15 cellular contexts compared by ENCODE assay signal in the genomic region with DNA sequence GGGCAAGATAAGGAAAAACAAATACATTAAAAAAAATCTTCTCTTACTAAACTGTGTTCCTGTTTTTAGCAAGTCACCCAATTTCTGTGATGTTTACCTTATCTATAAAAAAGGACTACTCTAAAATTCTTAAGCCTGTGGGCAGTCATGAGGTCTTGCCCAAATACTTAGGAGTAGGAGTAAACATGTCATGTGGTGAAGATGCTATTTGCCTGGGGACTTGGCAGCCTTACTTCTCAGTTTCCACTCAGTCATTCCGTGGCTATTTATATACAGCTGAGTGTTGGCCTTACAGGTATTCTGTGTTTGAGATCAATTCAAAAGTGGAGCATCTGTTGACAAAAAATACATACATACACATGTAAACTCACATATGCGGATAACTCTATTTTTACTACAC.
DNase-seq lines count a peak whose midpoint lies in the region; ATAC-seq, FAIRE-seq and TF ChIP-seq lines count a peak whose summit lies in the region.
"Had no signal": no experiment of that assay in that cellular context is flagged by ENCODE, and none has a peak within 500 bp of the region (broad histone marks: within the 10 kb centered on the region; RNA-seq: fewer than 3 reads in every experiment).

No MANE protein-coding gene starts in this region.

- no peak overlapping the region for H3K4me2 ChIP-seq in MM.1S (ENCODE audit: low read depth, low read length)
- H3K4me2 ChIP-seq in endothelial cell of umbilical vein (ENCODE audit: insufficient read depth, low read length): no peak overlapping the region
- H3K4me2 ChIP-seq in osteoblast (ENCODE audit: insufficient read depth, low read length): no peak overlapping the region

- TF ChIP-seq POLR2A in endothelial cell of umbilical vein (IDR thresholded peaks at IDR 0.05; ENCODE audit: low read depth, low read length): no peak

- FAIRE-seq in endothelial cell of umbilical vein (lab: Jason Lieb, UNC): peak; percentile 28

- H3K4me3 ChIP-seq in CD4-positive, alpha-beta memory T cell (ENCODE audit: low read length in 2 of 2): no peak overlapping the region
- H3K4me3 ChIP-seq in MM.1S (ENCODE audit: low read length) (no peak overlapping the region), endothelial cell of umbilical vein (replicated peaks in 1 of 3; ENCODE audit: insufficient read depth in 1 of 3, low read depth in 1 of 3, low read length in 3 of 3) (no peak overlapping the region), osteoblast (ENCODE audit: insufficient read depth, low read length) (no peak overlapping the region)
- H3K4me3 ChIP-seq: SJCRH30 had no signal

- H3K9ac ChIP-seq in MM.1S (ENCODE audit: low read length) (no peak overlapping the region), endothelial cell of umbilical vein (replicated peaks; ENCODE audit: extremely low read depth, insufficient read depth, low read length) (no peak overlapping the region)

- H3K27me3 Mint-ChIP-seq in CD4-positive, alpha-beta memory T cell: no peaks in the 10 kb centered on the region
- no peaks in the 10 kb centered on the region for H3K27me3 Mint-ChIP-seq in stimulated activated memory B cell treated with anti-CD40 and anti-IgM and Interleukin-4, amounts not matched to agents 10 μg/mL and 1 μg/mL and 100 μg/mL, for 72 hours
- H3K27me3 Mint-ChIP-seq: activated naive CD8-positive, alpha-beta T cell; dendritic cell treated with granulocyte-macrophage colony-stimulating factor and Interleukin-4, amounts not matched to agents 40 ng/mL and 50 ng/mL, for 4 days had no signal

- BruUV-seq in endothelial cell of umbilical vein (replicated peaks; lab: Mats Ljungman, UMichigan): no TSS peak

- H3K4me1 Mint-ChIP-seq in CD4-positive, alpha-beta memory T cell: peaks cover 0 to 16% (median 4%) of the 10 kb centered on the region in 4 donors
- H3K4me1 Mint-ChIP-seq in stimulated activated memory B cell treated with anti-CD40 and anti-IgM and Interleukin-4, amounts not matched to agents 10 μg/mL and 1 μg/mL and 100 μg/mL, for 72 hours: no peaks in the 10 kb centered on the region
- H3K4me1 Mint-ChIP-seq: WTC11 had no signal

- no peaks in the 10 kb centered on the region for H3K9me3 ChIP-seq in CD4-positive, alpha-beta memory T cell (ENCODE audit: control insufficient read depth in 1 of 2, low read length in 2 of 2)
- no peaks in the 10 kb centered on the region for H3K9me3 ChIP-seq in MM.1S (replicated peaks; ENCODE audit: insufficient read depth, low read length)
- H3K9me3 ChIP-seq in endothelial cell of umbilical vein (replicated peaks; ENCODE audit: control insufficient read depth, insufficient read depth, low read length): no peaks in the 10 kb centered on the region
- no peaks in the 10 kb centered on the region for H3K9me3 ChIP-seq in osteoblast (ENCODE audit: low read depth, low read length)
- H3K9me3 ChIP-seq: SJCRH30 had no signal

- no peaks in the 10 kb centered on the region for H3K27me3 ChIP-seq in CD4-positive, alpha-beta memory T cell (ENCODE audit: insufficient read depth, low read length)
- H3K27me3 ChIP-seq in MM.1S (replicated peaks; ENCODE audit: insufficient read depth, low read length): no peaks in the 10 kb centered on the region
- H3K27me3 ChIP-seq in endothelial cell of umbilical vein (ENCODE audit: control insufficient read depth in 2 of 2, insufficient read depth in 2 of 2, low read length in 2 of 2): no peaks in the 10 kb centered on the region
- no peaks in the 10 kb centered on the region for H3K27me3 ChIP-seq in osteoblast (ENCODE audit: insufficient read depth, low read length)
- H3K27me3 ChIP-seq: SJCRH30 had no signal

- H3K36me3 Mint-ChIP-seq in CD4-positive, alpha-beta memory T cell: peaks cover 73 to 81% of the 10 kb centered on the region in 2 donors
- peaks cover 51% of the 10 kb centered on the region for H3K36me3 Mint-ChIP-seq in stimulated activated memory B cell treated with anti-CD40 and anti-IgM and Interleukin-4, amounts not matched to agents 10 μg/mL and 1 μg/mL and 100 μg/mL, for 72 hours

- no peak for DNase-seq in CD4-positive, alpha-beta memory T cell
- DNase-seq in MM.1S (peak; percentile 16), endothelial cell of umbilical vein (ENCODE audit: low read depth, low spot score) (no peak), osteoblast (ENCODE audit: insufficient read length, low spot score, missing footprints) (no peak), NK-92 (lab: John Stamatoyannopoulos, UW; ENCODE audit: unreplicated experiment) (no peak), GDM1 (lab: John Stamatoyannopoulos, UW) (no peak)
- DNase-seq: activated CD8-positive, alpha-beta memory T cell treated with anti-CD3 and anti-CD28 coated beads, Interleukin-2, amount 50 U/mL, for 4 hours; NCI-H187; NCI-H82; SJCRH30 had no signal

- H4K20me1 ChIP-seq in MM.1S (ENCODE audit: insufficient read depth, low read length): no peaks in the 10 kb centered on the region
- no peaks in the 10 kb centered on the region for H4K20me1 ChIP-seq in endothelial cell of umbilical vein (replicated peaks; ENCODE audit: control insufficient read depth, extremely low read depth, insufficient read depth, low read length)
- no peaks in the 10 kb centered on the region for H4K20me1 ChIP-seq in osteoblast (ENCODE audit: insufficient read depth, low read length)

- peak overlapping the region in 4 of 7 donors; percentile 23 to 47 (median 38) for H3K27ac Mint-ChIP-seq in CD4-positive, alpha-beta memory T cell
- no peak overlapping the region for H3K27ac Mint-ChIP-seq in stimulated activated memory B cell treated with anti-CD40 and anti-IgM and Interleukin-4, amounts not matched to agents 10 μg/mL and 1 μg/mL and 100 μg/mL, for 72 hours
- H3K27ac Mint-ChIP-seq: activated naive CD8-positive, alpha-beta T cell; dendritic cell treated with granulocyte-macrophage colony-stimulating factor and Interleukin-4, amounts not matched to agents 40 ng/mL and 50 ng/mL, for 4 days; WTC11 had no signal

- no peak overlapping the region for H3K27ac ChIP-seq in CD4-positive, alpha-beta memory T cell (ENCODE audit: low read depth, low read length)
- H3K27ac ChIP-seq in MM.1S (ENCODE audit: low read length) (no peak overlapping the region), endothelial cell of umbilical vein (ENCODE audit: insufficient read depth, low read depth, low read length) (no peak overlapping the region), osteoblast (ENCODE audit: low read depth, low read length) (peak overlapping the region; percentile 5)
- H3K27ac ChIP-seq: SJCRH30 had no signal

- no peaks in the 10 kb centered on the region for H3K79me2 ChIP-seq in MM.1S (ENCODE audit: low read length)
- H3K79me2 ChIP-seq in endothelial cell of umbilical vein (ENCODE audit: control insufficient read depth, insufficient read depth, low read length): no peaks in the 10 kb centered on the region
- H3K79me2 ChIP-seq in osteoblast (ENCODE audit: insufficient read depth, low read length): no peaks in the 10 kb centered on the region

- H3K4me1 ChIP-seq in CD4-positive, alpha-beta memory T cell (ENCODE audit: insufficient read depth, low read length): no peaks in the 10 kb centered on the region
- H3K4me1 ChIP-seq in MM.1S (ENCODE audit: low read length): no peaks in the 10 kb centered on the region
- no peaks in the 10 kb centered on the region for H3K4me1 ChIP-seq in endothelial cell of umbilical vein (ENCODE audit: control insufficient read depth, extremely low read depth, insufficient read depth, low read length)
- H3K4me1 ChIP-seq in osteoblast (ENCODE audit: insufficient read depth, low read length): no peaks in the 10 kb centered on the region
- H3K4me1 ChIP-seq: SJCRH30 had no signal

- dilution Hi-C loops in endothelial cell of umbilical vein (cut with MboI; ENCODE audit: extremely low pct_ligation_motif_present, low sequenced_read_pairs): no loop called here

- no peaks in the 10 kb centered on the region for H3F3A ChIP-seq in MM.1S (ENCODE audit: insufficient read depth, low read length)

- ATAC-seq in HG02759 (IDR thresholded peaks at IDR 0.05; ENCODE audit: unreplicated experiment): no peak
- no peak for ATAC-seq in stimulated activated memory B cell treated with anti-CD40 and anti-IgM and Interleukin-4, amounts not matched to agents 10 μg/mL and 1 μg/mL and 100 μg/mL, for 72 hours
- ATAC-seq: WTC11 had no signal

- intact Hi-C loops in CD4-positive, alpha-beta memory T cell (cut with micrococcal nuclease): no loop called here
- intact Hi-C loops in endothelial cell of umbilical vein (cut with micrococcal nuclease): no loop called here

- H3K9me3 Mint-ChIP-seq in CD4-positive, alpha-beta memory T cell: no peaks in the 10 kb centered on the region
- H3K9me3 Mint-ChIP-seq in stimulated activated memory B cell treated with anti-CD40 and anti-IgM and Interleukin-4, amounts not matched to agents 10 μg/mL and 1 μg/mL and 100 μg/mL, for 72 hours: no peaks in the 10 kb centered on the region
- H3K9me3 Mint-ChIP-seq: dendritic cell treated with granulocyte-macrophage colony-stimulating factor and Interleukin-4, amounts not matched to agents 40 ng/mL and 50 ng/mL, for 4 days; WTC11 had no signal

- H3K9me2 ChIP-seq in MM.1S (replicated peaks; ENCODE audit: insufficient read depth, low read length): no peaks in the 10 kb centered on the region

- no peak overlapping the region for H2AFZ ChIP-seq in MM.1S (ENCODE audit: low read length)
- H2AFZ ChIP-seq in endothelial cell of umbilical vein (ENCODE audit: low read depth, low read length): no peak overlapping the region
- no peak overlapping the region for H2AFZ ChIP-seq in osteoblast (ENCODE audit: low read length)

- H3K4me3 Mint-ChIP-seq in CD4-positive, alpha-beta memory T cell: no peak overlapping the region
- H3K4me3 Mint-ChIP-seq in stimulated activated memory B cell treated with anti-CD40 and anti-IgM and Interleukin-4, amounts not matched to agents 10 μg/mL and 1 μg/mL and 100 μg/mL, for 72 hours: no peak overlapping the region
- H3K4me3 Mint-ChIP-seq: activated naive CD8-positive, alpha-beta T cell; dendritic cell treated with granulocyte-macrophage colony-stimulating factor and Interleukin-4, amounts not matched to agents 40 ng/mL and 50 ng/mL, for 4 days; WTC11 had no signal

- TF ChIP-seq CTCF in MM.1S (IDR thresholded peaks at IDR 0.05; ENCODE audit: low read length) (no peak), endothelial cell of umbilical vein (IDR thresholded peaks at IDR 0.05; ENCODE audit: extremely low read depth in 1 of 2, insufficient read depth in 1 of 2, low read depth in 1 of 2, low read length in 2 of 2) (no peak), osteoblast (IDR thresholded peaks at IDR 0.05; ENCODE audit: extremely low read depth, low read depth, low read length) (no peak)

- no peaks in the 10 kb centered on the region for H3K9me1 ChIP-seq in endothelial cell of umbilical vein (replicated peaks; ENCODE audit: control insufficient read depth, extremely low read depth, insufficient read depth, low read length)

- CTCF ChIA-PET in CD4-positive, alpha-beta memory T cell (lab: Charles Lee; ENCODE audit: partially characterized antibody): no interaction called here
- CTCF ChIA-PET in endothelial cell of umbilical vein (lab: Charles Lee): no interaction called here

- POLR2A ChIA-PET in CD4-positive, alpha-beta memory T cell (lab: Charles Lee; ENCODE audit: partially characterized antibody): interaction anchor here (1.4 kb wide), 1 partner anchor 168 kb away, joined by 3 read pairs; no protein-coding TSS in a partner anchor
- POLR2A ChIA-PET in endothelial cell of umbilical vein (lab: Charles Lee): no interaction called here

- peaks cover 70% of the 10 kb centered on the region for H3K36me3 ChIP-seq in CD4-positive, alpha-beta memory T cell (ENCODE audit: insufficient read depth, low read length)
- H3K36me3 ChIP-seq in MM.1S (replicated peaks; ENCODE audit: insufficient read depth, low read length) (no peaks in the 10 kb centered on the region), endothelial cell of umbilical vein (ENCODE audit: control insufficient read depth in 2 of 2, extremely low read depth in 1 of 2, insufficient read depth in 2 of 2, low read length in 2 of 2) (peaks cover 2 to 6% of the 10 kb centered on the region in 2 experiments), osteoblast (ENCODE audit: insufficient read depth, low read length) (peaks cover under 1% of the 10 kb centered on the region)
